16 cellular contexts compared by ENCODE assay signal in the genomic region with DNA sequence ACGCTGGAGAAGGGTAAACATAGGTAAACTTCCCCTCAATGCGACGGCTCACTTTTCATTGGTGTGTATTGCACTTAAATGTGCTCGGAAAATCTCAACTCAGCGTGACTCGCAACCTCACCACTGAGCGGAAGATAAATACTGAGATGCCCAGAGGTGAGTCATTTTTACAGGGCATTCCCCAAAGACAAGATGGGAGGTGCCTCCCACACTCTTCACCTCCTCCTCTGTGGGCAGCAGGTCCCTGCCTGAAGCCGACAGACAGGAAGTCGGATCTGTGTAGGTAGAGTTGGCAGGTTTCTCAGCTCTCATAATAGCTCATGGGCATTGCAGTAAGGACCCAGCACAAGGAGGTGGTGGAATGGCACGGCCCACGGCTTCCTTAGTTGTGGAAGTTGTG.
DNase-seq lines count a peak whose midpoint lies in the region; ATAC-seq, FAIRE-seq and TF ChIP-seq lines count a peak whose summit lies in the region.
"Had no signal": no experiment of that assay in that cellular context is flagged by ENCODE, and none has a peak within 500 bp of the region (broad histone marks: within the 10 kb centered on the region; RNA-seq: fewer than 3 reads in every experiment).

No MANE protein-coding gene starts in this region.

- no peak for ATAC-seq in activated CD8-positive, alpha-beta T cell treated with anti-CD3 and anti-CD28 coated beads for 36 hours
- no peak for ATAC-seq in activated CD8-positive, alpha-beta T cell treated with anti-CD3 and anti-CD28 coated beads, Interleukin-2, amount 10 ng/mL, durations not matched to agents 7 days and 5 days
- no peak for ATAC-seq in HG03354 (IDR thresholded peaks at IDR 0.05; ENCODE audit: poor library complexity, severe bottlenecking, unreplicated experiment)
- ATAC-seq in GM21786 (IDR thresholded peaks at IDR 0.05; ENCODE audit: unreplicated experiment): no peak
- ATAC-seq: heart left ventricle, mucosa of descending colon had no signal

- peaks cover 2% of the 10 kb centered on the region for H3K9me3 Mint-ChIP-seq in activated CD8-positive, alpha-beta T cell treated with anti-CD3 and anti-CD28 coated beads for 36 hours
- H3K9me3 Mint-ChIP-seq in activated CD8-positive, alpha-beta T cell treated with anti-CD3 and anti-CD28 coated beads, Interleukin-2, amount 10 ng/mL, durations not matched to agents 7 days and 5 days (ENCODE audit: insufficient read depth): no peaks in the 10 kb centered on the region

- no peaks in the 10 kb centered on the region for H3K27me3 Mint-ChIP-seq in activated CD8-positive, alpha-beta T cell treated with anti-CD3 and anti-CD28 coated beads for 36 hours
- no peaks in the 10 kb centered on the region for H3K27me3 Mint-ChIP-seq in activated CD8-positive, alpha-beta T cell treated with anti-CD3 and anti-CD28 coated beads, Interleukin-2, amount 10 ng/mL, durations not matched to agents 7 days and 5 days (ENCODE audit: low read depth)

- no peak overlapping the region for H3K4me3 ChIP-seq in choroid plexus epithelial cell (ENCODE audit: low read depth, low read length)
- H3K4me3 ChIP-seq: heart left ventricle, mucosa of descending colon, Peyer's patch, sigmoid colon had no signal

- no peak for FAIRE-seq in D721Med (lab: Jason Lieb, UNC)

- no peaks in the 10 kb centered on the region for H3K4me1 Mint-ChIP-seq in activated CD8-positive, alpha-beta T cell treated with anti-CD3 and anti-CD28 coated beads for 36 hours (ENCODE audit: low read depth)
- H3K4me1 Mint-ChIP-seq in activated CD8-positive, alpha-beta T cell treated with anti-CD3 and anti-CD28 coated beads, Interleukin-2, amount 10 ng/mL, durations not matched to agents 7 days and 5 days (ENCODE audit: low read depth): no peaks in the 10 kb centered on the region
- H3K4me1 Mint-ChIP-seq: B cell had no signal

- H3K4me3 Mint-ChIP-seq in activated CD8-positive, alpha-beta T cell treated with anti-CD3 and anti-CD28 coated beads for 36 hours: no peak overlapping the region
- H3K4me3 Mint-ChIP-seq in activated CD8-positive, alpha-beta T cell treated with anti-CD3 and anti-CD28 coated beads, Interleukin-2, amount 10 ng/mL, durations not matched to agents 7 days and 5 days: no peak overlapping the region
- H3K4me3 Mint-ChIP-seq: B cell had no signal

- TF ChIP-seq CTCF in activated CD8-positive, alpha-beta T cell treated with anti-CD3 and anti-CD28 coated beads for 36 hours (IDR thresholded peaks at IDR 0.05): no peak
- TF ChIP-seq CTCF in choroid plexus epithelial cell (conservative IDR thresholded peaks at IDR 0.05; ENCODE audit: low read depth, low read length): no peak
- no peak for TF ChIP-seq CTCF in D721Med (IDR thresholded peaks at IDR 0.05; ENCODE audit: insufficient read depth, missing control alignments)

- POLR2A ChIA-PET in activated CD8-positive, alpha-beta T cell treated with anti-CD3 and anti-CD28 coated beads for 36 hours (lab: Charles Lee): no interaction called here
- POLR2A ChIA-PET in activated CD8-positive, alpha-beta T cell treated with anti-CD3 and anti-CD28 coated beads, Interleukin-2, amount 10 ng/mL, durations not matched to agents 7 days and 5 days (lab: Charles Lee): no interaction called here

- peak; percentile 2 for DNase-seq in activated CD8-positive, alpha-beta T cell treated with anti-CD3 and anti-CD28 coated beads for 36 hours
- no peak for DNase-seq in activated CD8-positive, alpha-beta T cell treated with anti-CD3 and anti-CD28 coated beads, Interleukin-2, amount 10 ng/mL, durations not matched to agents 7 days and 5 days
- DNase-seq in NCI-H510A treated with DMSO at 0.1 percent for 48 hours (lab: John Stamatoyannopoulos, UW): peak; percentile 91
- peak; percentile 17 for DNase-seq in choroid plexus epithelial cell (ENCODE audit: low read depth)
- DNase-seq in stromal cell of bone marrow (ENCODE audit: low read depth): peak; percentile 24
- DNase-seq in D721Med (ENCODE audit: insufficient read length, low spot score): no peak
- DNase-seq: activated CD4-positive, alpha-beta T cell treated with anti-CD3 and anti-CD28 coated beads for 1 hour; activated naive CD4-positive, alpha-beta T cell treated with Interleukin-2 at 50 U/mL for 16 hours; heart left ventricle; MM.1S; mucosa of descending colon; Peyer's patch; sigmoid colon had no signal

- intact Hi-C loops in activated CD8-positive, alpha-beta T cell treated with anti-CD3 and anti-CD28 coated beads for 36 hours (cut with micrococcal nuclease): no loop called here

- CTCF ChIA-PET in activated CD8-positive, alpha-beta T cell treated with anti-CD3 and anti-CD28 coated beads for 36 hours (lab: Charles Lee): no interaction called here
- CTCF ChIA-PET in activated CD8-positive, alpha-beta T cell treated with anti-CD3 and anti-CD28 coated beads, Interleukin-2, amount 10 ng/mL, durations not matched to agents 7 days and 5 days (lab: Charles Lee): no interaction called here

- no peak overlapping the region for H3K27ac Mint-ChIP-seq in activated CD8-positive, alpha-beta T cell treated with anti-CD3 and anti-CD28 coated beads for 36 hours
- H3K27ac Mint-ChIP-seq in activated CD8-positive, alpha-beta T cell treated with anti-CD3 and anti-CD28 coated beads, Interleukin-2, amount 10 ng/mL, durations not matched to agents 7 days and 5 days: no peak overlapping the region
- H3K27ac Mint-ChIP-seq: B cell had no signal

- no peaks in the 10 kb centered on the region for H3K36me3 Mint-ChIP-seq in activated CD8-positive, alpha-beta T cell treated with anti-CD3 and anti-CD28 coated beads for 36 hours (ENCODE audit: low read depth)
- no peaks in the 10 kb centered on the region for H3K36me3 Mint-ChIP-seq in activated CD8-positive, alpha-beta T cell treated with anti-CD3 and anti-CD28 coated beads, Interleukin-2, amount 10 ng/mL, durations not matched to agents 7 days and 5 days (ENCODE audit: low read depth)

Comparison
In these comparisons a context has a peak if more than half of its experiments do, and no peak if none do; other contexts are left out.
1. DNase-seq: peak in activated CD8-positive, alpha-beta T cell treated with anti-CD3 and anti-CD28 coated beads for 36 hours (single experiment), NCI-H510A treated with DMSO at 0.1 percent for 48 hours (single experiment), choroid plexus epithelial cell (single experiment) and stromal cell of bone marrow (single experiment); none in activated CD8-positive, alpha-beta T cell treated with anti-CD3 and anti-CD28 coated beads, Interleukin-2, amount 10 ng/mL, durations not matched to agents 7 days and 5 days (single experiment) and D721Med (single experiment).